ENCODE assay signal across 1 cellular context in the genomic region with DNA sequence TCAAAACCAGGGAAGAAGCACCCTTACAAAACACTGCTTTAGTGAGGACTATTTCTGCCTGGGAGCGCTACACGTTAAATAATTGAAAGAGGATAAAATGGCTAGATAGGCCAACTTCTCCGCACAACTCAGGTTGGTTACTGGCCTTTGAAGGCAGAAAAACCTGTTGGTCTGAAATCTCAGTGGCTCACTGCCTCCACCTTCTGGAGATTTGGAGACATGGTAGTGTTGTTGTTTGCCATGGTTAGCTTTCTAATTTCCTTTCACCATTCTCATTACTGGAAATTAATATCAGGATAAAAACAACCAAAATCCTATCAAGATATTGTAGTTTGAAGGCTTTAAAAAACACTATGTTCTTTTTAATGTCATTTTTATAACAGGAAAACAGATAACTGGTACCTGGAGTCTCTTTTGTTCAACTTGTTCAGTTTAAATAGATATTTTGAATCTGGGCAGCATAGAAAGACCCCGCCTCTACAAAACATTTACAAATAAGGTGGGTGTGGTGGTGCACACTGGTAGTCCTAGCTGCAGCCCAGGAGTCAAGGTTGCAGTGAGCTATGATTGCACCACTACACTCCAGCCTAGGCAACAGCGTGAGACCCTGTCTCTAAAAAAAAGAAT.
TF ChIP-seq lines count a peak whose summit lies in the region.

No MANE protein-coding gene starts in this region.

TF ChIP-seq in HEK293, 187 proteins besides CTCF, POLR2A, EP300 and RAD21 (continued from another document):
- TF ChIP-seq, protein P1, sequence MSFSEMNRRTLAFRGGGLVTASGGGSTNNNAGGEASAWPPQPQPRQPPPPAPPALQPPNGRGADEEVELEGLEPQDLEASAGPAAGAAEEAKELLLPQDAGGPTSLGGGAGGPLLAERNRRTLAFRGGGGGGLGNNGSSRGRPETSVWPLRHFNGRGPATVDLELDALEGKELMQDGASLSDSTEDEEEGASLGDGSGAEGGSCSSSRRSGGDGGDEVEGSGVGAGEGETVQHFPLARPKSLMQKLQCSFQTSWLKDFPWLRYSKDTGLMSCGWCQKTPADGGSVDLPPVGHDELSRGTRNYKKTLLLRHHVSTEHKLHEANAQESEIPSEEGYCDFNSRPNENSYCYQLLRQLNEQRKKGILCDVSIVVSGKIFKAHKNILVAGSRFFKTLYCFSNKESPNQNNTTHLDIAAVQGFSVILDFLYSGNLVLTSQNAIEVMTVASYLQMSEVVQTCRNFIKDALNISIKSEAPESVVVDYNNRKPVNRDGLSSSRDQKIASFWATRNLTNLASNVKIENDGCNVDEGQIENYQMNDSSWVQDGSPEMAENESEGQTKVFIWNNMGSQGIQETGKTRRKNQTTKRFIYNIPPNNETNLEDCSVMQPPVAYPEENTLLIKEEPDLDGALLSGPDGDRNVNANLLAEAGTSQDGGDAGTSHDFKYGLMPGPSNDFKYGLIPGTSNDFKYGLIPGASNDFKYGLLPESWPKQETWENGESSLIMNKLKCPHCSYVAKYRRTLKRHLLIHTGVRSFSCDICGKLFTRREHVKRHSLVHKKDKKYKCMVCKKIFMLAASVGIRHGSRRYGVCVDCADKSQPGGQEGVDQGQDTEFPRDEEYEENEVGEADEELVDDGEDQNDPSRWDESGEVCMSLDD (tag by site-specific recombination; IDR thresholded peaks at IDR 0.05): no peak
- TF ChIP-seq, protein P2, sequence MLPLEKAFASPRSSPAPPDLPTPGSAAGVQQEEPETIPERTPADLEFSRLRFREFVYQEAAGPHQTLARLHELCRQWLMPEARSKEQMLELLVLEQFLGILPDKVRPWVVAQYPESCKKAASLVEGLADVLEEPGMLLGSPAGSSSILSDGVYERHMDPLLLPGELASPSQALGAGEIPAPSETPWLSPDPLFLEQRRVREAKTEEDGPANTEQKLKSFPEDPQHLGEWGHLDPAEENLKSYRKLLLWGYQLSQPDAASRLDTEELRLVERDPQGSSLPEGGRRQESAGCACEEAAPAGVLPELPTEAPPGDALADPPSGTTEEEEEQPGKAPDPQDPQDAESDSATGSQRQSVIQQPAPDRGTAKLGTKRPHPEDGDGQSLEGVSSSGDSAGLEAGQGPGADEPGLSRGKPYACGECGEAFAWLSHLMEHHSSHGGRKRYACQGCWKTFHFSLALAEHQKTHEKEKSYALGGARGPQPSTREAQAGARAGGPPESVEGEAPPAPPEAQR (tag by site-specific recombination; IDR thresholded peaks at IDR 0.05): no peak
- TF ChIP-seq ZNF121 (tag by site-specific recombination; IDR thresholded peaks at IDR 0.05): 0 out of 2 replicates have a peak, but pooled peaks have one; percentile 32
- TF ChIP-seq, protein P3, sequence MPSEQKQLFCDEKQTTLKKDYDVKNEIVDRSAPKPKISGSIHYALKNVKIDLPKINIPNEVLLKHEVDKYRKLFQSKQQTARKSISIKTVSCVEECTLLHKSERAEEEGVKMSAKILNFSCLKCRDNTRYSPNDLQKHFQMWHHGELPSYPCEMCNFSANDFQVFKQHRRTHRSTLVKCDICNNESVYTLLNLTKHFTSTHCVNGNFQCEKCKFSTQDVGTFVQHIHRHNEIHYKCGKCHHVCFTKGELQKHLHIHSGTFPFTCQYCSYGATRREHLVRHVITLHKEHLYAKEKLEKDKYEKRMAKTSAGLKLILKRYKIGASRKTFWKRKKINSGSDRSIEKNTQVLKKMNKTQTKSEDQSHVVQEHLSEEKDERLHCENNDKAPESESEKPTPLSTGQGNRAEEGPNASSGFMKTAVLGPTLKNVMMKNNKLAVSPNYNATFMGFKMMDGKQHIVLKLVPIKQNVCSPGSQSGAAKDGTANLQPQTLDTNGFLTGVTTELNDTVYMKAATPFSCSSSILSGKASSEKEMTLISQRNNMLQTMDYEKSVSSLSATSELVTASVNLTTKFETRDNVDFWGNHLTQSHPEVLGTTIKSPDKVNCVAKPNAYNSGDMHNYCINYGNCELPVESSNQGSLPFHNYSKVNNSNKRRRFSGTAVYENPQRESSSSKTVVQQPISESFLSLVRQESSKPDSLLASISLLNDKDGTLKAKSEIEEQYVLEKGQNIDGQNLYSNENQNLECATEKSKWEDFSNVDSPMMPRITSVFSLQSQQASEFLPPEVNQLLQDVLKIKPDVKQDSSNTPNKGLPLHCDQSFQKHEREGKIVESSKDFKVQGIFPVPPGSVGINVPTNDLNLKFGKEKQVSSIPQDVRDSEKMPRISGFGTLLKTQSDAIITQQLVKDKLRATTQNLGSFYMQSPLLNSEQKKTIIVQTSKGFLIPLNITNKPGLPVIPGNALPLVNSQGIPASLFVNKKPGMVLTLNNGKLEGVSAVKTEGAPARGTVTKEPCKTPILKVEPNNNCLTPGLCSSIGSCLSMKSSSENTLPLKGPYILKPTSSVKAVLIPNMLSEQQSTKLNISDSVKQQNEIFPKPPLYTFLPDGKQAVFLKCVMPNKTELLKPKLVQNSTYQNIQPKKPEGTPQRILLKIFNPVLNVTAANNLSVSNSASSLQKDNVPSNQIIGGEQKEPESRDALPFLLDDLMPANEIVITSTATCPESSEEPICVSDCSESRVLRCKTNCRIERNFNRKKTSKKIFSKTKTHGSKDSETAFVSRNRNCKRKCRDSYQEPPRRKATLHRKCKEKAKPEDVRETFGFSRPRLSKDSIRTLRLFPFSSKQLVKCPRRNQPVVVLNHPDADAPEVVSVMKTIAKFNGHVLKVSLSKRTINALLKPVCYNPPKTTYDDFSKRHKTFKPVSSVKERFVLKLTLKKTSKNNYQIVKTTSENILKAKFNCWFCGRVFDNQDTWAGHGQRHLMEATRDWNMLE (tag by site-specific recombination; conservative IDR thresholded peaks at IDR 0.05; ENCODE audit: low read depth): no peak
